ENCODE assay signal across 8 cellular contexts in genomic region chr4:156968479-156968984, GRCh38. TPM values are rescaled to one million over a fixed set of nuclear protein-coding genes. Genes with fewer than 3 reads are reported as not detected.
DNase-seq lines count a peak whose midpoint lies in the region; ATAC-seq and FAIRE-seq lines count a peak whose summit lies in the region.

No MANE protein-coding gene starts in this region.

- peak; percentile 35 for DNase-seq in stimulated activated CD4-positive, alpha-beta T cell treated with anti-CD3 and anti-CD28 coated beads, Interleukin-15, amount 100 ng/mL, for 24 hours
- no peak for DNase-seq in stimulated activated CD4-positive, alpha-beta T cell treated with anti-CD3 and anti-CD28 coated beads, Interleukin-12 subunit alpha, Interleukin-12 subunit beta, amount 100 ng/mL, for 4 hours
- DNase-seq in NCI-H1092 (lab: John Stamatoyannopoulos, UW) (peak; percentile 52), frontal cortex (ENCODE audit: low spot score in 2 of 2) (peak; percentile 20 to 26), occipital lobe (lab: John Stamatoyannopoulos, UW) (peak; percentile 48)

- FAIRE-seq in TTC549 (lab: Jason Lieb, UNC) (peak; percentile 91), frontal cortex (lab: Jason Lieb, UNC) (no peak)

- ATAC-seq in HG02610 (IDR thresholded peaks at IDR 0.05; ENCODE audit: unreplicated experiment) (peak; percentile 64), GM19324 (IDR thresholded peaks at IDR 0.05; ENCODE audit: low FRiP score, unreplicated experiment) (no peak)

RNA-seq across cellular contexts. Expression of gene PDGFC, which starts 3.1 kb away (rescaled TPM):
- total RNA-seq in frontal cortex (33.4 TPM), occipital lobe (29.0 TPM)
